ENCODE assay signal across 1 cellular context in the genomic region with DNA sequence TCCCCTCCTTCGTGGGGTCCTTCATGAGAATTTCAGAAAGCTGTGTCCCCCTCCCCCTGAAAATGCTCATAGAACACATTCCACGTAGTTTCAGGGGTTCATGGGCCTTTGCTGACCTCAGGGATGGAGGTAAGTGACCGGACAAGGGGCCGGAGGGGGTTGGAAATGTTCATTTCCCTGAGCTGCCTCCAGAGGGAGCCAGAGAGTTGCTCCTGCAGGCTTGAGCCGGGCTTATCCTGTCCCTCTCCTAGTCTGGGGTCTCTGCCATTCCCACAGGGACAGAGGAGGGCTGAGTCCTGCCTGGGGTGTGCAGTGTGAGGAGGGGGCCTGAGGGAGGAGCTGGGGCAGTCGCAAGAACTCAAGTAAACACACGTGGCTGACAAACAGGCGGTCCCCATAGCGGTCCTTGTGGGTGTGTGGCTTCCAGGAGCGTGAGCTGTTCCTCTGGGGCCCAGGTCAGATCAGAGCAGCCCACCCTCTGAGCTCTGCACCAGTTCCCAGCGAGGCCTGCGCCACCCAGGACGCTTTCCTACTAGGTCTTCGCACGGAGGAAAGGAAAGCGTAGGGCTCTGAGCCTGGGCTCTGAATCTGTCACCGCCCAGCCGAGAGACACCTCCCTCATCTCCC.
TF ChIP-seq lines count a peak whose summit lies in the region.

No MANE protein-coding gene starts in this region.

TF ChIP-seq in HepG2, 621 proteins besides CTCF, POLR2A, EP300 and RAD21 (continued from another document):
- TF ChIP-seq ZNF839 (CRISPR knock-in tag; IDR thresholded peaks at IDR 0.05; ENCODE audit: borderline replicate concordance), result 0 out of 2 replicates have a peak, but pooled peaks have one; percentile 30
- no peak for TF ChIP-seq HHEX (CRISPR knock-in tag; IDR thresholded peaks at IDR 0.05)
- no peak for TF ChIP-seq KLF6 (CRISPR knock-in tag; IDR thresholded peaks at IDR 0.05)
